Comparison of ENCODE assay signal across 8 cellular contexts in genomic region chr17:31391496-31391949, GRCh38. TPM values are rescaled to one million over a fixed set of nuclear protein-coding genes. Genes with fewer than 3 reads are reported as not detected.
DNase-seq lines count a peak whose midpoint lies in the region; ATAC-seq, FAIRE-seq and TF ChIP-seq lines count a peak whose summit lies in the region.

Gene RAB11FIP4, plus strand, starts transcription at chr17:31391675. Its CDS starts 178 bp downstream, at chr17:31391853.

- no peak for TF ChIP-seq POLR2A in HCT116 (IDR thresholded peaks at IDR 0.05; ENCODE audit: borderline replicate concordance, extremely low read depth, insufficient read depth, insufficient read length)

- intact Hi-C loops in A673 (cut with micrococcal nuclease; ENCODE audit: unreplicated experiment) (no loop called here), HCT116 (cut with micrococcal nuclease) (no loop called here)

- H3K27me3 Mint-ChIP-seq in activated naive CD8-positive, alpha-beta T cell = peaks cover 24% of the 10 kb centered on the region

- ATAC-seq in HCT116 (no peak), HG03175 (IDR thresholded peaks at IDR 0.05; ENCODE audit: unreplicated experiment) (no peak), GM21737 (IDR thresholded peaks at IDR 0.05; ENCODE audit: unreplicated experiment) (no peak), GM21825 (IDR thresholded peaks at IDR 0.05; ENCODE audit: unreplicated experiment) (no peak)

- H3K4me3 Mint-ChIP-seq in activated naive CD8-positive, alpha-beta T cell = peak within 1 kb of the TSS; percentile 79

- no peak for FAIRE-seq in small intestine (lab: Jason Lieb, UNC)

- peak; percentile 24 for DNase-seq in A673 (ENCODE audit: low spot score)
- DNase-seq in HCT116 (ENCODE audit: low read depth, low spot score) = no peak
- DNase-seq in hippocampal formation (lab: John Stamatoyannopoulos, UW) = peak; percentile 42 to 50
- no peak for DNase-seq in small intestine

- no peaks in the 10 kb centered on the region for H3K36me3 ChIP-seq in A673 (ENCODE audit: insufficient read depth, low read length, poor library complexity, severe bottlenecking)
- H3K36me3 ChIP-seq in HCT116 (ENCODE audit: control insufficient read depth in 1 of 2, insufficient read depth in 2 of 2, low read length in 2 of 2) = no peaks in the 10 kb centered on the region
- no peaks in the 10 kb centered on the region for H3K36me3 ChIP-seq in small intestine (ENCODE audit: control insufficient read depth in 2 of 2, insufficient read depth in 2 of 2, low read length in 2 of 2)

- TF ChIP-seq CTCF in A673 (conservative IDR thresholded peaks at IDR 0.05; ENCODE audit: low read depth, low read length) = no peak
- TF ChIP-seq CTCF in HCT116 (IDR thresholded peaks at IDR 0.05 in 2 of 3, conservative IDR thresholded peaks at IDR 0.05 in 1 of 3; ENCODE audit: borderline replicate concordance in 1 of 3, insufficient read depth in 1 of 3, low read depth in 2 of 3, low read length in 2 of 3) = no peak

- H3K79me2 ChIP-seq in HCT116 (ENCODE audit: insufficient read depth, low read length) = no peaks in the 10 kb centered on the region

- H3K27ac ChIP-seq in A673 (ENCODE audit: low read depth, low read length, poor library complexity, severe bottlenecking) (no peak within 1 kb of the TSS), HCT116 (ENCODE audit: low read depth, low read length) (no peak within 1 kb of the TSS), small intestine (ENCODE audit: low read depth in 1 of 2, low read length in 1 of 2) (no peak within 1 kb of the TSS)

- WGBS in small intestine, 3 donors = 0 to 1% methylated on average over 2 to 68 of the region's 69 CpGs; no CpG with 5 or more reads in 1 of the 3 donors

- H4K20me1 ChIP-seq in HCT116 (ENCODE audit: insufficient read depth) = no peaks in the 10 kb centered on the region

- H3K4me1 Mint-ChIP-seq in activated naive CD8-positive, alpha-beta T cell (ENCODE audit: low read depth) = peaks cover 10% of the 10 kb centered on the region

- BruUV-seq in A673 (replicated peaks; lab: Mats Ljungman, UMichigan) (no TSS peak), HCT116 (replicated peaks; lab: Mats Ljungman, UMichigan) (no TSS peak)

- no peak within 1 kb of the TSS for H3K27ac Mint-ChIP-seq in activated naive CD8-positive, alpha-beta T cell

- no peaks in the 10 kb centered on the region for H3K36me3 Mint-ChIP-seq in activated naive CD8-positive, alpha-beta T cell

- no peaks in the 10 kb centered on the region for H3K9me3 Mint-ChIP-seq in activated naive CD8-positive, alpha-beta T cell (ENCODE audit: low read depth)

- no peaks in the 10 kb centered on the region for H3K9me2 ChIP-seq in HCT116 (ENCODE audit: insufficient read depth)

- peak within 1 kb of the TSS; percentile 40 for H3K4me3 ChIP-seq in A673 (ENCODE audit: low read depth, low read length, poor library complexity, severe bottlenecking)
- no peak within 1 kb of the TSS for H3K4me3 ChIP-seq in HCT116 (replicated peaks in 1 of 2; ENCODE audit: low read depth in 1 of 2, low read length in 2 of 2)
- H3K4me3 ChIP-seq in small intestine (ENCODE audit: low read depth in 1 of 2, low read length in 2 of 2) = peak within 1 kb of the TSS in 1 of 2 donors; percentile 51

- TF ChIP-seq RAD21 in HCT116 (IDR thresholded peaks at IDR 0.05; ENCODE audit: low read depth) = no peak

- no peak within 1 kb of the TSS for H2AFZ ChIP-seq in HCT116 (ENCODE audit: low read depth, low read length, poor library complexity, severe bottlenecking)

- CTCF ChIA-PET in A673 (lab: Charles Lee) = no interaction called here
- CTCF ChIA-PET in HCT116 (lab: Charles Lee) = no interaction called here

- no peak within 1 kb of the TSS for H3K9ac ChIP-seq in HCT116 (ENCODE audit: low read length)

- RAD21 ChIA-PET in HCT116 (lab: Charles Lee; ENCODE audit: low non-redundant PET in 1 of 2, low total read pairs in 2 of 2, uncharacterized antibody in 2 of 2, unreplicated experiment in 2 of 2) = interaction anchor here in 1 of 2 experiments (0.6 kb wide), 1 partner anchor 258 kb away, joined by 3 read pairs; no protein-coding TSS in a partner anchor

- H3K4me1 ChIP-seq in A673 (ENCODE audit: insufficient read depth, low read length, poor library complexity, severe bottlenecking) (no peaks in the 10 kb centered on the region), HCT116 (ENCODE audit: control insufficient read depth in 1 of 2, insufficient read depth in 2 of 2, low read length in 2 of 2) (no peaks in the 10 kb centered on the region), small intestine (ENCODE audit: control insufficient read depth in 2 of 2, insufficient read depth in 1 of 2, low read depth in 1 of 2, low read length in 1 of 2) (peaks cover 0 to 3% of the 10 kb centered on the region in 2 donors)

- H3K4me2 ChIP-seq in HCT116 (ENCODE audit: low read length) = no peak within 1 kb of the TSS

- POLR2A ChIA-PET in A673 (lab: Charles Lee; ENCODE audit: low non-redundant PET) (no interaction called here), HCT116 (lab: Charles Lee) (no interaction called here)

- H3K9me3 ChIP-seq in A673 (ENCODE audit: low read depth, low read length, poor library complexity, severe bottlenecking) (no peaks in the 10 kb centered on the region), HCT116 (ENCODE audit: control insufficient read depth in 1 of 2, insufficient read depth in 1 of 2, low read depth in 1 of 2, low read length in 2 of 2) (no peaks in the 10 kb centered on the region), small intestine (ENCODE audit: control insufficient read depth, low read depth) (no peaks in the 10 kb centered on the region)

- H3K27me3 ChIP-seq in A673 (replicated peaks; ENCODE audit: insufficient read depth, low read depth, low read length, poor library complexity) (no peaks in the 10 kb centered on the region), HCT116 (ENCODE audit: insufficient read depth, low read length) (no peaks in the 10 kb centered on the region), small intestine (ENCODE audit: control insufficient read depth in 2 of 2, insufficient read depth in 2 of 2, low read length in 2 of 2) (peaks cover 4 to 16% of the 10 kb centered on the region in 2 donors)

TF ChIP-seq in HCT116, 20 proteins besides CTCF, POLR2A, EP300 and RAD21:
- TF ChIP-seq ZNF274 (IDR thresholded peaks at IDR 0.05; ENCODE audit: low read depth, low read length) = no peak
- TF ChIP-seq SIN3A (IDR thresholded peaks at IDR 0.05; ENCODE audit: low read depth) = no peak
- TF ChIP-seq ELF1 (IDR thresholded peaks at IDR 0.05; ENCODE audit: borderline replicate concordance, low read depth) = no peak
- TF ChIP-seq TCF7L2 (IDR thresholded peaks at IDR 0.05; ENCODE audit: borderline replicate concordance, extremely low read depth, insufficient read depth, insufficient read length) = no peak
- no peak for TF ChIP-seq SP1 (IDR thresholded peaks at IDR 0.05; ENCODE audit: low read depth)
- no peak for TF ChIP-seq EGR1 (IDR thresholded peaks at IDR 0.05; ENCODE audit: low read depth)
- no peak for TF ChIP-seq POLR2AphosphoS5 (IDR thresholded peaks at IDR 0.05; ENCODE audit: low read depth, low read length)
- no peak for TF ChIP-seq EZH2phosphoT487 (IDR thresholded peaks at IDR 0.05; ENCODE audit: borderline replicate concordance)
- TF ChIP-seq CBX3 (IDR thresholded peaks at IDR 0.05; ENCODE audit: low read depth) = no peak
- no peak for TF ChIP-seq ZFX (IDR thresholded peaks at IDR 0.05)
- TF ChIP-seq, protein P1, sequence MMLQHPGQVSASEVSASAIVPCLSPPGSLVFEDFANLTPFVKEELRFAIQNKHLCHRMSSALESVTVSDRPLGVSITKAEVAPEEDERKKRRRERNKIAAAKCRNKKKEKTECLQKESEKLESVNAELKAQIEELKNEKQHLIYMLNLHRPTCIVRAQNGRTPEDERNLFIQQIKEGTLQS (IDR thresholded peaks at IDR 0.05) = no peak
- TF ChIP-seq, protein P2, sequence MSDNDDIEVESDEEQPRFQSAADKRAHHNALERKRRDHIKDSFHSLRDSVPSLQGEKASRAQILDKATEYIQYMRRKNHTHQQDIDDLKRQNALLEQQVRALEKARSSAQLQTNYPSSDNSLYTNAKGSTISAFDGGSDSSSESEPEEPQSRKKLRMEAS (IDR thresholded peaks at IDR 0.05) = no peak

RNA-seq across cellular contexts. Expression of gene RAB11FIP4, which starts in this region (rescaled TPM):
- total RNA-seq in A673 (2021) (2.4 and 4.1 TPM in 2 replicates), HCT116 (2021; ENCODE audit: unreplicated experiment) (15.1 TPM)
- 9.6 and 10.7 TPM in 2 replicates for polyA plus RNA-seq in HCT116 (2012)
- 10 to 100 TPM; 11.6 to 33.8 (median 15.4) TPM for polyA plus RNA-seq in small intestine

Comparison
In these comparisons a context has a peak if more than half of its experiments do, and no peak if none do; other contexts are left out.
1. DNase-seq: peak in A673 (single experiment) and hippocampal formation (2 of 2); none in HCT116 (single experiment) and small intestine (single experiment).